Comparison of ENCODE assay signal across 14 cellular contexts in the genomic region with DNA sequence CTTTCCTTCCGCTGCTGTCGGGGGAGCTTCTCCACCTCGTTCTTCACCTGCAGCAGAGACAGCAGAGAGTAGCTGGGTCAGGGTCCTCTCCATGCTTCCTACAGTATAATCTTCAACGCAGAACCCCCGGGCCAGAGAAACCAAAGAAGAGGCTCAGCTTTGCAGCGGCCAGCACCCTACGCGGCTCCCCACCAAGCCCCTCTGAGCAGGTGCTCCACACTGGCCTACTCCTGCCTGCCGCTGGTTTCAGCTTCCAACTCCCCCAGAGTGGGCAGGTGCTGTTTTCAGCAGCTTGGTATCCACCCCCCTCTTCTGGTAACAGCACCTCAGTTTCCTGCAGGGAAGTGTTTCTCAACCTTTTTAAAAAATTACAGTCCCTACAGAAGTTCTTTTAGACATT.
"Had no signal": no experiment of that assay in that cellular context is flagged by ENCODE, and none has a peak within 500 bp of the region (broad histone marks: within the 10 kb centered on the region; RNA-seq: fewer than 3 reads in every experiment).

No MANE protein-coding gene starts in this region.

- H3K9me2 ChIP-seq: SK-N-SH had no signal

- H3K4me3 ChIP-seq: cardiac muscle cell, heart left ventricle, thyroid gland, uterus had no signal

- H3K27me3 Mint-ChIP-seq: activated CD4-positive, alpha-beta memory T cell treated with anti-CD3 and anti-CD28 coated beads, Interleukin-2, amount 10 ng/mL, durations not matched to agents 7 days and 5 days had no signal

- H3K4me1 ChIP-seq: uterus had no signal

- DNase-seq: activated CD4-positive, alpha-beta memory T cell treated with anti-CD3 and anti-CD28 coated beads, Interleukin-2, amount 10 ng/mL, durations not matched to agents 7 days and 5 days; activated CD8-positive, alpha-beta memory T cell treated with anti-CD3 and anti-CD28 coated beads, Interleukin-2, amount 50 U/mL, for 48 hours; heart left ventricle; kidney; left ventricle myocardium superior; mesendoderm; retina; SK-N-SH; stimulated activated CD4-positive, alpha-beta T cell treated with anti-CD3 and anti-CD28 coated beads, Interleukin-4, amount 100 ng/mL, for 4 hours; T-helper 2 cell; thyroid gland; uterus had no signal

- H3K36me3 ChIP-seq: uterus had no signal

- H3K4me2 ChIP-seq: SK-N-SH had no signal

- H3K9me3 Mint-ChIP-seq: activated CD4-positive, alpha-beta memory T cell treated with anti-CD3 and anti-CD28 coated beads, Interleukin-2, amount 10 ng/mL, durations not matched to agents 7 days and 5 days had no signal

- H3K27ac ChIP-seq: heart left ventricle, neutrophil, thyroid gland, uterus had no signal

- ATAC-seq: heart left ventricle, left ventricle myocardium superior had no signal

- H3K4me3 Mint-ChIP-seq: activated CD4-positive, alpha-beta memory T cell treated with anti-CD3 and anti-CD28 coated beads, Interleukin-2, amount 10 ng/mL, durations not matched to agents 7 days and 5 days had no signal

- H3K9me3 ChIP-seq: heart left ventricle, neutrophil, SK-N-SH, thyroid gland, uterus had no signal
